8 cellular contexts compared by ENCODE assay signal in the genomic region with DNA sequence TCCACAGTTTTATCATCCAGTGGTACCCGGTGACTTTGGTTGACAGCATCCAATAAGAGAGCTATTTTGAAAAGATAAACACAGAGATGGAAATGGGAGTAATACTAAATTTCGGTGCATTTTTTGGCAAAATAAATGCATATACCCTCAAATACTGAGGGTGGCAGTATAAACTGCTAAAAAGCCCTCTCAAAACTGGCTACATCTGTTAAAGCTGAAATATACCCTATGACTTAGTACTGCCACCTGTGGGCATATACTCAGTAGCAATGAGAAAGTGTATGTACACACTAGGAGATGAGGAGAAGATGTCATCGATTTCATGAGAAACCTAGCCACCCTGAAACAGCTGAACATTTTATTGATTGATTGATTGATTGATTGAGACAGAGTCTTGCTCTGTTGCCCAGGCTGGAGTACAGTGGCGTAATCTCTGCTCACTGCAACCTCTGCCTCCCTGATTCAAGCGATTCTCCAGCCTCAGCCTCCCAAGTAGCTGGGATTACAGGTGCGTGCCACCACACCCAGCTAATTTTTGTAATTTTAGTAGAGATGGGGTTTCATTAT. TPM values are rescaled to one million over a fixed set of nuclear protein-coding genes. Genes with fewer than 3 reads are reported as not detected.
DNase-seq lines count a peak whose midpoint lies in the region; ATAC-seq, FAIRE-seq and TF ChIP-seq lines count a peak whose summit lies in the region.

No MANE protein-coding gene starts in this region.

- ATAC-seq in A549 (peak; percentile 97 to 98), heart right ventricle (peak in 2 of 8 donors; percentile 21 to 54), upper lobe of right lung (peak; percentile 84)

- H3K4me1 ChIP-seq in A549 (peaks cover 10% of the 10 kb centered on the region; the same call in 2 of the 3 replicates), heart right ventricle (peaks cover 0 to 10% (median 0%) of the 10 kb centered on the region in 9 donors), upper lobe of right lung (no peaks in the 10 kb centered on the region)

- FAIRE-seq in A549 (lab: Jason Lieb, UNC), result no peak
- no peak for FAIRE-seq in HTR-8/SVneo (lab: Jason Lieb, UNC)

- H3K36me3 ChIP-seq in heart right ventricle, result no peaks in the 10 kb centered on the region
- no peaks in the 10 kb centered on the region for H3K36me3 ChIP-seq in upper lobe of right lung

- TF ChIP-seq POLR2A in A549 (IDR thresholded peaks at IDR 0.05; ENCODE audit: low read length), result no peak

- POLR2A ChIA-PET in A549 (lab: Yijun Ruan, JAX), result interaction anchor here (1.4 kb wide), 1 partner anchor 12 kb away, joined by 5 read pairs; a partner anchor contains a TSS

- peak overlapping the region; percentile 66 for H3K4me2 ChIP-seq in A549

- no peak overlapping the region for H3K27ac ChIP-seq in A549
- H3K27ac ChIP-seq in heart right ventricle, result peak overlapping the region in 1 of 10 donors; percentile 36
- no peak overlapping the region for H3K27ac ChIP-seq in upper lobe of right lung

- no peaks in the 10 kb centered on the region for H3K9me3 ChIP-seq in A549
- no peaks in the 10 kb centered on the region for H3K9me3 ChIP-seq in heart right ventricle
- H3K9me3 ChIP-seq in upper lobe of right lung, result no peaks in the 10 kb centered on the region

- TF ChIP-seq RAD21 in A549 (conservative IDR thresholded peaks at IDR 0.05 in 1 of 2, IDR thresholded peaks at IDR 0.05 in 1 of 2), result peak; percentile 52 to 59

- TF ChIP-seq CTCF in A549 (IDR thresholded peaks at IDR 0.05), result peak; percentile 54
- peak in 5 of 9 donors; percentile 20 to 60 (median 39) for TF ChIP-seq CTCF in heart right ventricle (IDR thresholded peaks at IDR 0.05)
- TF ChIP-seq CTCF in upper lobe of right lung (IDR thresholded peaks at IDR 0.05), result peak; percentile 45

- no peak for TF ChIP-seq EP300 in A549 (IDR thresholded peaks at IDR 0.05)

- whole genome bisulfite sequencing in A549 (ENCODE audit: missing lambda C conversion rate), result 59% methylated on average over 6 of the region's 6 CpGs
- 68 to 74% methylated on average over 6 of the region's 6 CpGs for WGBS in heart right ventricle, 2 donors

- CTCF ChIA-PET in A549 (lab: Yijun Ruan, JAX), result interaction anchor here (0.6 to 1.9 kb wide), 17 partner anchors 9 to 313 kb away, joined by 3 to 18 read pairs (median 3); a partner anchor contains a TSS

- DNase-seq in A549 (ENCODE audit: low read depth in 1 of 2, low spot score in 1 of 2) (peak; percentile 72 to 74), GM04504 (ENCODE audit: low read depth) (peak; percentile 28), HTR-8/SVneo (ENCODE audit: insufficient read length, low spot score) (peak; percentile 63), SW480 (ENCODE audit: low spot score) (peak; percentile 74), heart right ventricle (no peak), upper lobe of right lung (no peak), NCI-H345 treated with DMSO at 0.1 percent for 48 hours (lab: John Stamatoyannopoulos, UW; ENCODE audit: unreplicated experiment) (no peak), KG1 (lab: John Stamatoyannopoulos, UW) (no peak)

- intact Hi-C loops in heart right ventricle (cut with DNase I) (no loop called here), upper lobe of right lung (cut with DNase I) (no loop called here)

- H3K4me3 ChIP-seq in A549 (no peak overlapping the region), heart right ventricle (no peak overlapping the region), upper lobe of right lung (no peak overlapping the region)

- H3K27me3 ChIP-seq in heart right ventricle (no peaks in the 10 kb centered on the region), upper lobe of right lung (no peaks in the 10 kb centered on the region)

TF ChIP-seq in A549, 52 proteins besides CTCF, POLR2A, EP300 and RAD21:
- no peak for TF ChIP-seq HEYL (CRISPR knock-in tag; IDR thresholded peaks at IDR 0.05)
- TF ChIP-seq, protein P1, sequence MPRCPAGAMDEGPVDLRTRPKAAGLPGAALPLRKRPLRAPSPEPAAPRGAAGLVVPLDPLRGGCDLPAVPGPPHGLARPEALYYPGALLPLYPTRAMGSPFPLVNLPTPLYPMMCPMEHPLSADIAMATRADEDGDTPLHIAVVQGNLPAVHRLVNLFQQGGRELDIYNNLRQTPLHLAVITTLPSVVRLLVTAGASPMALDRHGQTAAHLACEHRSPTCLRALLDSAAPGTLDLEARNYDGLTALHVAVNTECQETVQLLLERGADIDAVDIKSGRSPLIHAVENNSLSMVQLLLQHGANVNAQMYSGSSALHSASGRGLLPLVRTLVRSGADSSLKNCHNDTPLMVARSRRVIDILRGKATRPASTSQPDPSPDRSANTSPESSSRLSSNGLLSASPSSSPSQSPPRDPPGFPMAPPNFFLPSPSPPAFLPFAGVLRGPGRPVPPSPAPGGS (IDR thresholded peaks at IDR 0.05), result no peak
- no peak for TF ChIP-seq TFCP2L1 (CRISPR knock-in tag; IDR thresholded peaks at IDR 0.05)
- no peak for TF ChIP-seq RCOR1 (IDR thresholded peaks at IDR 0.05; ENCODE audit: low read depth, low read length)
- TF ChIP-seq SREBF2 (IDR thresholded peaks at IDR 0.05), result no peak
- TF ChIP-seq MYC (IDR thresholded peaks at IDR 0.05; ENCODE audit: borderline replicate concordance, low read length), result no peak
- TF ChIP-seq, protein P2, sequence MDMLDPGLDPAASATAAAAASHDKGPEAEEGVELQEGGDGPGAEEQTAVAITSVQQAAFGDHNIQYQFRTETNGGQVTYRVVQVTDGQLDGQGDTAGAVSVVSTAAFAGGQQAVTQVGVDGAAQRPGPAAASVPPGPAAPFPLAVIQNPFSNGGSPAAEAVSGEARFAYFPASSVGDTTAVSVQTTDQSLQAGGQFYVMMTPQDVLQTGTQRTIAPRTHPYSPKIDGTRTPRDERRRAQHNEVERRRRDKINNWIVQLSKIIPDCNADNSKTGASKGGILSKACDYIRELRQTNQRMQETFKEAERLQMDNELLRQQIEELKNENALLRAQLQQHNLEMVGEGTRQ (IDR thresholded peaks at IDR 0.05), result no peak
- TF ChIP-seq RARB (CRISPR knock-in tag; IDR thresholded peaks at IDR 0.05), result no peak
- TF ChIP-seq CBX2 (IDR thresholded peaks at IDR 0.05; ENCODE audit: borderline replicate concordance, low read depth), result no peak
- no peak for TF ChIP-seq HOXB13 (CRISPR knock-in tag; IDR thresholded peaks at IDR 0.05; ENCODE audit: low read depth)
- TF ChIP-seq PHF8 (IDR thresholded peaks at IDR 0.05; ENCODE audit: borderline replicate concordance, low read depth), result no peak
- TF ChIP-seq, protein P3, sequence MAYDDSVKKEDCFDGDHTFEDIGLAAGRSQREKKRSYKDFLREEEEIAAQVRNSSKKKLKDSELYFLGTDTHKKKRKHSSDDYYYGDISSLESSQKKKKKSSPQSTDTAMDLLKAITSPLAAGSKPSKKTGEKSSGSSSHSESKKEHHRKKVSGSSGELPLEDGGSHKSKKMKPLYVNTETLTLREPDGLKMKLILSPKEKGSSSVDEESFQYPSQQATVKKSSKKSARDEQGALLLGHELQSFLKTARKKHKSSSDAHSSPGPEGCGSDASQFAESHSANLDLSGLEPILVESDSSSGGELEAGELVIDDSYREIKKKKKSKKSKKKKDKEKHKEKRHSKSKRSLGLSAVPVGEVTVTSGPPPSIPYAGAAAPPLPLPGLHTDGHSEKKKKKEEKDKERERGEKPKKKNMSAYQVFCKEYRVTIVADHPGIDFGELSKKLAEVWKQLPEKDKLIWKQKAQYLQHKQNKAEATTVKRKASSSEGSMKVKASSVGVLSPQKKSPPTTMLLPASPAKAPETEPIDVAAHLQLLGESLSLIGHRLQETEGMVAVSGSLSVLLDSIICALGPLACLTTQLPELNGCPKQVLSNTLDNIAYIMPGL (CRISPR knock-in tag; IDR thresholded peaks at IDR 0.05; ENCODE audit: borderline replicate concordance), result no peak
- TF ChIP-seq ZNF302 (CRISPR knock-in tag; IDR thresholded peaks at IDR 0.05), result no peak
TF ChIP-seq in A549: peak in this region for 0.

RNA-seq across cellular contexts. Expression of a gene that starts 12.2 kb away (rescaled TPM):
- polyA plus RNA-seq in A549 (2011; rRNA removed) (22.9 and 29.1 TPM in 2 replicates), A549 (2017; fragmentation: RNase III; extraction: RNeasy Plus Mini Kit Qiagen cat#74134 plus additional on column Dnase treatment) (12.7 to 15.9 TPM (median 13.9 TPM) in 3 replicates), heart right ventricle (10 to 100 TPM; 13.5 to 18.2 TPM)
- 9.1 and 9.5 TPM in 2 replicates for polyA plus RNA-seq in A549 (2012; cell fraction: cytosol; rRNA removed)
- 2.8 and 5.5 TPM in 2 replicates for polyA plus RNA-seq in A549 (2012; cell fraction: nucleus; rRNA removed)
- 5.5 and 6.0 TPM in 2 replicates for polyA minus RNA-seq in A549 (2011; rRNA and poly(A)+ RNA removed)
- total RNA-seq in heart right ventricle (10 to 100 TPM in 8 of 10 donors, 1 to 10 TPM in 2; 8.3 to 13.1 (median 10.6) TPM), upper lobe of right lung (26.4 TPM)

RNA-seq across cellular contexts. Expression of a gene that starts 29.7 kb away (rescaled TPM):
- polyA plus RNA-seq in A549 (2011; rRNA removed), result 12.6 and 20.5 TPM in 2 replicates
- polyA plus RNA-seq in A549 (2012; cell fraction: cytosol; rRNA removed), result 5.7 and 9.0 TPM in 2 replicates
- 2.2 and 5.6 TPM in 2 replicates for polyA plus RNA-seq in A549 (2012; cell fraction: nucleus; rRNA removed)
- 26.4 to 29.1 TPM (median 28.1 TPM) in 3 replicates for polyA plus RNA-seq in A549 (2017; fragmentation: RNase III; extraction: RNeasy Plus Mini Kit Qiagen cat#74134 plus additional on column Dnase treatment)
- 1.9 and 2.2 TPM in 2 replicates for polyA minus RNA-seq in A549 (2011; rRNA and poly(A)+ RNA removed)
- total RNA-seq in heart right ventricle, result 10 to 100 TPM in 8 of 10 donors, 1 to 10 TPM in 2; 7.6 to 16.2 (median 11.6) TPM
- polyA plus RNA-seq in heart right ventricle, result 10 to 100 TPM; 13.3 to 20.6 TPM
- 13.3 TPM for total RNA-seq in upper lobe of right lung

RNA-seq across cellular contexts. Expression of a gene that starts 29.8 kb away (rescaled TPM):
- 3.1 and 4.1 TPM in 2 replicates for polyA plus RNA-seq in A549 (2011; rRNA removed)
- polyA plus RNA-seq in A549 (2012; cell fraction: cytosol; rRNA removed), result 1.4 and 1.6 TPM in 2 replicates
- 2.2 and 2.8 TPM in 2 replicates for polyA plus RNA-seq in A549 (2012; cell fraction: nucleus; rRNA removed)
- 1.9 to 2.2 TPM (median 2.0 TPM) in 3 replicates for polyA plus RNA-seq in A549 (2017; fragmentation: RNase III; extraction: RNeasy Plus Mini Kit Qiagen cat#74134 plus additional on column Dnase treatment)
- polyA minus RNA-seq in A549 (2011; rRNA and poly(A)+ RNA removed), result 4.9 and 5.7 TPM in 2 replicates
- total RNA-seq in heart right ventricle, result 1 to 10 TPM; 2.1 to 6.0 (median 4.6) TPM
- polyA plus RNA-seq in heart right ventricle, result 1 to 10 TPM; 2.1 TPM
- total RNA-seq in upper lobe of right lung, result 5.6 TPM

RNA-seq across cellular contexts. Expression of a gene that starts 33.5 kb away (rescaled TPM):
- polyA plus RNA-seq in A549 (2011; rRNA removed) (not detected in 2 replicates), A549 (2017; fragmentation: RNase III; extraction: RNeasy Plus Mini Kit Qiagen cat#74134 plus additional on column Dnase treatment) (not detected in 3 replicates), heart right ventricle (not detected)
- not detected in 2 replicates for polyA plus RNA-seq in A549 (2012; cell fraction: cytosol; rRNA removed)
- polyA plus RNA-seq in A549 (2012; cell fraction: nucleus; rRNA removed), result not detected in 2 replicates
- not detected in 2 replicates for polyA minus RNA-seq in A549 (2011; rRNA and poly(A)+ RNA removed)
- total RNA-seq in heart right ventricle (not detected), upper lobe of right lung (not detected)

Comparison
In these comparisons a context has a peak if more than half of its experiments do, and no peak if none do; other contexts are left out.
1. DNase-seq: peak in A549 (2 of 2), GM04504 (single experiment), HTR-8/SVneo (single experiment) and SW480 (single experiment); none in heart right ventricle (0 of 2), upper lobe of right lung (single experiment), NCI-H345 treated with DMSO at 0.1 percent for 48 hours (single experiment) and KG1 (single experiment).
2. Peak in every context shown above with its lines, with median percentiles within 50 percentile points of each other: CTCF ChIP-seq.